ENCODE assay signal across 16 cellular contexts in the genomic region with DNA sequence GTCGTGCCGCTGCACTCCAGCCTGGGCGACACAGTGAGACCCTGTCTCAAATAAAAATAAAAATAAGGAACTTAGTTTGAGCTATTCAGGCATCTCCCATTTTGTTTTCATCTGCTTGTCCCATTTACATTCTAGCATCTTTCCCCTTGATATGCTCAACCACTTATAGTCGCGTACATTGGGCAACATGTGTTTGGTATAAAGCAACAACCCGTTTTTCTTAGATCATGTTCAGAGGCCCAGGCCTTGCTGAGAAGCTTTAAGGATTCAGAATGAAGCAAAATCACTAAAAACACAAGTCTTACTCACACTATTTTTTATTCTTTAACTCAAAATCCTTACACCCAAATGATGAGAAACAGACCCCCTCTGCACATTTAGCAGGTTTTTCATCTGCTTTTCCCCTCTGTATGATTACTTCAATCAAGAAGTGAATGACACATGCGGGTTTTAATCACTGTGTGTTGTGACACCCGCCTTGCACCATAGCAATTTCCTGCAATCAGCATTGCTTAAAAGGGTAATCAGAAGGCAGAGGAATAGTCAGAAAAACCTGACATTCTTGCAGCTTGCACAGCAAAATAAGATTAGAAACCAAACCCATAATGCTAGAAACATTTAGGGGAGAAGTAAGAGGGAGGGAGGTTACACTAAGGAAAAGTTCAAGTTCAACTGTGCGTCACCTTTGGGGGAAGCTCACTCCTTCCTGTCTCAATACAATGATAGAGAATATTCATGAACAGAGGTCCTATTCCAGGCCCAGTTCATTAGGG. TPM values are rescaled to one million over a fixed set of nuclear protein-coding genes. Genes with fewer than 3 reads are reported as not detected.
DNase-seq lines count a peak whose midpoint lies in the region; ATAC-seq and TF ChIP-seq lines count a peak whose summit lies in the region.
"Had no signal": no experiment of that assay in that cellular context is flagged by ENCODE, and none has a peak within 500 bp of the region (broad histone marks: within the 10 kb centered on the region; RNA-seq: fewer than 3 reads in every experiment).

No MANE protein-coding gene starts in this region.

- H3K9ac ChIP-seq in neural cell (ENCODE audit: low read length): no peak overlapping the region

- H3K4me2 ChIP-seq in neural cell (ENCODE audit: low read length): peak overlapping the region; percentile 9

- POLR2A ChIA-PET in HEK293T (lab: Yijun Ruan, JAX): interaction anchor here (1.6 kb wide), 1 partner anchor 26 kb away, joined by 5 read pairs; the partner anchor contains the start of gene ALG9

- H3K4me3 ChIP-seq in neural cell (ENCODE audit: low read length): peak overlapping the region; percentile 43
- H3K4me3 ChIP-seq: psoas muscle had no signal

- CTCF ChIA-PET in HEK293T (lab: Yijun Ruan, JAX): no interaction called here

- no peak for TF ChIP-seq RAD21 in neural cell (conservative IDR thresholded peaks at IDR 0.05)

- no peaks in the 10 kb centered on the region for H3K9me2 ChIP-seq in neural cell (ENCODE audit: insufficient read depth, low read length)

- no peak for TF ChIP-seq CTCF in neural cell (IDR thresholded peaks at IDR 0.05; ENCODE audit: poor library complexity, severe bottlenecking)

- no peaks in the 10 kb centered on the region for H3K9me3 ChIP-seq in neural cell (ENCODE audit: low read length)
- H3K9me3 ChIP-seq: psoas muscle had no signal

- no peak for ATAC-seq in HG02798 (IDR thresholded peaks at IDR 0.05; ENCODE audit: poor library complexity, unreplicated experiment)
- ATAC-seq: activated naive CD4-positive, alpha-beta T cell treated with anti-CD3 and anti-CD28 coated beads, Interleukin-2, amount 50 U/mL, for 72 hours; left ventricle myocardium superior; naive thymus-derived CD8-positive, alpha-beta T cell; psoas muscle had no signal

- peak overlapping the region; percentile 65 for H3K27ac ChIP-seq in neural cell (ENCODE audit: low read length)
- H3K27ac ChIP-seq: psoas muscle had no signal

- no peak overlapping the region for H2AFZ ChIP-seq in neural cell (ENCODE audit: low read depth, low read length)

- no peaks in the 10 kb centered on the region for H3K79me2 ChIP-seq in neural cell (replicated peaks; ENCODE audit: insufficient read depth, low read length)

- DNase-seq in ELR (ENCODE audit: low read depth) (peak; percentile 17), NCI-H226 (peak; percentile 78), amniotic epithelial cell (ENCODE audit: low read depth) (peak; percentile 93), HEK293T (ENCODE audit: extremely low spot score) (no peak), NCI-H1092 (lab: John Stamatoyannopoulos, UW) (no peak), AG20443 (ENCODE audit: low spot score) (no peak)
- DNase-seq: activated CD4-positive, alpha-beta T cell treated with anti-CD3 and anti-CD28 coated beads, Interleukin-2, amount 10 ng/mL, durations not matched to agents 24 days and 14 days; activated T-cell treated with anti-CD3 and anti-CD28 coated beads for 4 hours; effector memory CD4-positive, alpha-beta T cell; left ventricle myocardium superior; naive thymus-derived CD8-positive, alpha-beta T cell; psoas muscle; T-helper 9 cell had no signal

- H4K20me1 ChIP-seq in neural cell (ENCODE audit: insufficient read depth): no peaks in the 10 kb centered on the region

- peaks cover 3% of the 10 kb centered on the region for H3F3A ChIP-seq in neural cell (ENCODE audit: insufficient read depth, low read length, poor library complexity, severe bottlenecking)

- H3K27me3 ChIP-seq in neural cell (ENCODE audit: insufficient read depth, low read depth, low read length): no peaks in the 10 kb centered on the region

- peak; percentile 84 for TF ChIP-seq EP300 in neural cell (conservative IDR thresholded peaks at IDR 0.05; ENCODE audit: poor library complexity, severe bottlenecking)

- no peaks in the 10 kb centered on the region for H3K36me3 ChIP-seq in neural cell (ENCODE audit: insufficient read depth, low read length)

TF ChIP-seq in neural cell, 6 proteins besides CTCF, POLR2A, EP300 and RAD21:
- TF ChIP-seq TAF1 (IDR thresholded peaks at IDR 0.05; ENCODE audit: low read depth) (no peak), POLR2AphosphoS5 (IDR thresholded peaks at IDR 0.05) (peak; percentile 70)
TF ChIP-seq in neural cell: peak in this region for 1.

TF ChIP-seq in HEK293T, 16 proteins besides CTCF, POLR2A, EP300 and RAD21:
- no peak for TF ChIP-seq ELF4 (IDR thresholded peaks at IDR 0.05)
- no peak for TF ChIP-seq BHLHE40 (IDR thresholded peaks at IDR 0.05; ENCODE audit: borderline replicate concordance)
- no peak for TF ChIP-seq FOXK2 (IDR thresholded peaks at IDR 0.05)
- no peak for TF ChIP-seq CTBP1 (IDR thresholded peaks at IDR 0.05; ENCODE audit: borderline replicate concordance)
- no peak for TF ChIP-seq L3MBTL2 (conservative IDR thresholded peaks at IDR 0.05)
- TF ChIP-seq NFRKB (IDR thresholded peaks at IDR 0.05): no peak
- TF ChIP-seq ARNT (IDR thresholded peaks at IDR 0.05): no peak
- TF ChIP-seq LEF1 (IDR thresholded peaks at IDR 0.05; ENCODE audit: borderline replicate concordance): no peak
- no peak for TF ChIP-seq PKNOX1 (IDR thresholded peaks at IDR 0.05)
- no peak for TF ChIP-seq HDGF (IDR thresholded peaks at IDR 0.05; ENCODE audit: borderline replicate concordance)
- TF ChIP-seq TARDBP (IDR thresholded peaks at IDR 0.05): no peak
- TF ChIP-seq SP1 (IDR thresholded peaks at IDR 0.05): no peak
- no peak for TF ChIP-seq ZNF384 (IDR thresholded peaks at IDR 0.05)
- no peak for TF ChIP-seq FOXA1 (IDR thresholded peaks at IDR 0.05)
- TF ChIP-seq FOXM1 (IDR thresholded peaks at IDR 0.05; ENCODE audit: borderline replicate concordance): no peak
- no peak for TF ChIP-seq SUZ12 (IDR thresholded peaks at IDR 0.05)
TF ChIP-seq in HEK293T: peak in this region for 0.

RNA-seq across cellular contexts. Expression of gene ALG9, which starts 25.9 kb away (rescaled TPM):
- polyA plus RNA-seq in neural cell: 82.0 and 92.1 TPM in 2 replicates
- polyA minus RNA-seq in neural cell: 142 and 148 TPM in 2 replicates

RNA-seq across cellular contexts. Expression of gene FDXACB1, which starts 33.5 kb away (rescaled TPM):
- polyA plus RNA-seq in neural cell: 3.0 and 3.1 TPM in 2 replicates
- 4.9 and 6.4 TPM in 2 replicates for polyA minus RNA-seq in neural cell

RNA-seq across cellular contexts. Expression of gene CFAP68, which starts 33.9 kb away (rescaled TPM):
- polyA plus RNA-seq in neural cell: 22.0 and 28.1 TPM in 2 replicates
- polyA minus RNA-seq in neural cell: 8.1 and 10.7 TPM in 2 replicates

Comparison
In these comparisons a context has a peak if more than half of its experiments do, and no peak if none do; other contexts are left out.
1. DNase-seq: peak in ELR (single experiment), NCI-H226 (single experiment) and amniotic epithelial cell (single experiment); none in HEK293T (single experiment), NCI-H1092 (single experiment) and AG20443 (single experiment).